1 cellular context compared by ENCODE assay signal in the genomic region with DNA sequence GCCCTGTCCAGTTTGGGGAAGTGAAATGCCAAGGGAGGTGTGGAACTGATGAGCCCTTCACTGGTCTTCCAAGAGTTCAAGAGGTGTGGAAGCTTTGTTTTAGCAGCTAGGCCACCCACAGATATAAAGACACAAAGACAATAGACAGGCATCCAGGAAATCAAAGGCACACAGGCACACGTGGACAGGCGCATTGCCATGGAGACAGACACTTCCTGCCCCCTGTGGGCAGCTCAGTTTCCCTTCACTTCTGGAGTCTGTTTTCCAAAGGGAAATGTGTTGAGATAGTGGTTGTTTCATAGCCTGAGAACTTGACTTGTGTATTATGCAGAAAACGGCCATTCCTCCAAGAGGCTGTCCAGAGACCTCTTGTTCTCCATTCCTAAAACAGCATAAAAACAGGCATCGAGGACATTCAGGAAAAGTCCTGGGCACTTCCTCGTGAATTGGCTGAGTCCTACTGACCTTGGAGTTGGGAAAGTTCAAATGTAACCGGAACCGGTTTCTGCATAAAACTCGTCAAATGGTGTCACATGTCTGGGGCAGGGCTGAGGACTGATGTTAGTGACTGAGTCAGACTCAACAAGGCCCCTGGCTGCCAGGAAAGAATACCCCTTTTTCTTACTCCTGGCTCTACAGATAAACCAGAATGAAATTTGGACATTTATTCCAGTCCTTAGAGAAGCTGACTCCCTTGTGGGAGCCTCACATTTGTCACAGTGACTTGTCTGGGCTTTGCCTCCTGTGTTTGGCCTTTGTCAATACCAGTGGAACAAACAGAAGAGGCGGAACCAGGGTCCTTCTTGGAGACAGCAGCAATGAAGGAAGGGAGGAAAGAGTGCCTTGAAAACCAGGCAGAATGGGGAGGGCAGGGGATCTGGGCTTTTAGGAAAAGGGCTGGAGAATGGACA.
TF ChIP-seq lines count a peak whose summit lies in the region.

No MANE protein-coding gene starts in this region.

TF ChIP-seq in SK-N-SH, 30 proteins besides CTCF, POLR2A, EP300 and RAD21 (continued from another document):
- TF ChIP-seq, protein P1, sequence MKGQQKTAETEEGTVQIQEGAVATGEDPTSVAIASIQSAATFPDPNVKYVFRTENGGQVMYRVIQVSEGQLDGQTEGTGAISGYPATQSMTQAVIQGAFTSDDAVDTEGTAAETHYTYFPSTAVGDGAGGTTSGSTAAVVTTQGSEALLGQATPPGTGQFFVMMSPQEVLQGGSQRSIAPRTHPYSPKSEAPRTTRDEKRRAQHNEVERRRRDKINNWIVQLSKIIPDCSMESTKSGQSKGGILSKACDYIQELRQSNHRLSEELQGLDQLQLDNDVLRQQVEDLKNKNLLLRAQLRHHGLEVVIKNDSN (IDR thresholded peaks at IDR 0.05; ENCODE audit: borderline replicate concordance, low read depth) = no peak
- TF ChIP-seq CHD2 (IDR thresholded peaks at IDR 0.05; ENCODE audit: low read length, partially characterized antibody) (no peak), JUND (IDR thresholded peaks at IDR 0.05) (no peak), GABPA (IDR thresholded peaks at IDR 0.05; ENCODE audit: low read depth) (no peak), MAX (IDR thresholded peaks at IDR 0.05; ENCODE audit: low read depth) (no peak), NRF1 (IDR thresholded peaks at IDR 0.05; ENCODE audit: low read depth, low read length) (no peak), SIN3A (IDR thresholded peaks at IDR 0.05; ENCODE audit: borderline replicate concordance, low read depth, low read length) (no peak), FOSL2 (IDR thresholded peaks at IDR 0.05; ENCODE audit: borderline replicate concordance, low read depth) (no peak), FOXJ3 (CRISPR knock-in tag; IDR thresholded peaks at IDR 0.05) (no peak)
- TF ChIP-seq, protein P2, sequence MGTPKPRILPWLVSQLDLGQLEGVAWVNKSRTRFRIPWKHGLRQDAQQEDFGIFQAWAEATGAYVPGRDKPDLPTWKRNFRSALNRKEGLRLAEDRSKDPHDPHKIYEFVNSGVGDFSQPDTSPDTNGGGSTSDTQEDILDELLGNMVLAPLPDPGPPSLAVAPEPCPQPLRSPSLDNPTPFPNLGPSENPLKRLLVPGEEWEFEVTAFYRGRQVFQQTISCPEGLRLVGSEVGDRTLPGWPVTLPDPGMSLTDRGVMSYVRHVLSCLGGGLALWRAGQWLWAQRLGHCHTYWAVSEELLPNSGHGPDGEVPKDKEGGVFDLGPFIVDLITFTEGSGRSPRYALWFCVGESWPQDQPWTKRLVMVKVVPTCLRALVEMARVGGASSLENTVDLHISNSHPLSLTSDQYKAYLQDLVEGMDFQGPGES (IDR thresholded peaks at IDR 0.05; ENCODE audit: low read depth, low read length) = no peak
TF ChIP-seq in SK-N-SH: peak in this region for 0.
